ENCODE assay signal across 20 cellular contexts in genomic region chr20:1928782-1929181, GRCh38.
"Had no signal": no experiment of that assay in that cellular context is flagged by ENCODE, and none has a peak within 500 bp of the region (broad histone marks: within the 10 kb centered on the region; RNA-seq: fewer than 3 reads in every experiment).

No MANE protein-coding gene starts in this region.

- H3K9me3 Mint-ChIP-seq: central memory CD8-positive, alpha-beta T cell; endodermal cell; naive B cell; nephron had no signal

- H3K4me3 ChIP-seq: left lung, lung, prostate gland, sigmoid colon, skin epidermis, testis, tibial nerve, upper lobe of right lung had no signal

- H3K4me3 Mint-ChIP-seq: central memory CD8-positive, alpha-beta T cell; endodermal cell; naive B cell; nephron had no signal

- H3K9me3 ChIP-seq: left lung, prostate gland, sigmoid colon, testis, tibial nerve, upper lobe of right lung had no signal

- H3K27me3 ChIP-seq: sigmoid colon, testis, tibial nerve had no signal

- H3K27ac ChIP-seq: left lung, parathyroid adenoma, prostate gland, sigmoid colon, skin epidermis, testis, tibial nerve, upper lobe of right lung had no signal

- H3K4me1 Mint-ChIP-seq: central memory CD8-positive, alpha-beta T cell had no signal

- H3K36me3 Mint-ChIP-seq: naive B cell had no signal

- H3K4me1 ChIP-seq: parathyroid adenoma, prostate gland, testis had no signal

- ATAC-seq: left lung; stimulated activated naive CD8-positive, alpha-beta T cell treated with anti-CD3 and anti-CD28 coated beads, Interleukin-15, Interleukin-2, amounts not matched to agents 100 U/mL and 50 U/mL, for 24 hours; upper lobe of right lung had no signal

- H3K27ac Mint-ChIP-seq: endodermal cell, nephron had no signal

- DNase-seq: dermis blood vessel endothelial cell; effector CD4-positive, alpha-beta T cell; endodermal cell; islet precursor cell; left lung; mesendoderm; naive B cell; retina; sigmoid colon; stimulated activated CD4-positive, alpha-beta T cell treated with anti-CD3 and anti-CD28 coated beads, Interleukin-12 subunit alpha, Interleukin-12 subunit beta, amount 100 ng/mL, for 4 hours; stimulated activated naive CD8-positive, alpha-beta T cell treated with anti-CD3 and anti-CD28 coated beads, Interleukin-15, Interleukin-2, amounts not matched to agents 100 U/mL and 50 U/mL, for 24 hours; testis; upper lobe of right lung had no signal
